ENCODE assay signal across 8 cellular contexts in the genomic region with DNA sequence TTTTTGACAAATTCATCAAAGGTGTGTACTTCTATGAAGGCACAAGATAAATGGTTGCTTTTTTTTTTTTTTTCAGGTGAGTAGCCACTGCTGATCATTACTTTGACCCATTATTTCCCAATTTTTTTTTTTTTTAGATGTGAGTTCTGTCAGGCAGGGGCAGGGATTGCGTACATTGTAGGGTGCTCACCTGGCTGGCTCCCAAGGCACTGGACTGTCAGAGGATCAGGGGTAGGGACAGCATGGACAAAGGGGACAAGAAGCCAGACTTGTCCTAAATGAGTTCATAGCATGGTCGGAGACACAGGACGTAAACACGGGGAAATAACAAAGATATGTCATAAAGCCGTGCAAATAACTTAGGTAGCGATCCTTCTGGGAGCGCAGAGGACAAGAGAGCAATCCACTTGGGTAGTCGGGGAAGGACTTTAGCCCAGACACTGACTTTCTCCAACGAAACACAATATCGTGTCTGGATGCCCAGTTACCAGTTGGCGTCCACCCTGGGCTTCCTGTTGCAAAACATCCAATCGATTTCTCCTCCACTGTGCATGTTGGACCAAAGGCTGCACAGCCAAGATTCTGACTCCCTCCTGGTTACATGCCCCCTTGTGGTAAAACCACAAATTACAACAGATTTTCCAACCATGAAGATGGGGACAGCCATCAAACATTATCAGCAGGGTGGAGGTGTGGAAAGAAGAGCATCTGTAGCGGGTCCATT. TPM values are rescaled to one million over a fixed set of nuclear protein-coding genes. Genes with fewer than 3 reads are reported as not detected.
A peak's percentile ranks its signal among the peaks of the same experiment; 100 is the strongest.
DNase-seq lines count a peak whose midpoint lies in the region; ATAC-seq and TF ChIP-seq lines count a peak whose summit lies in the region.

No MANE protein-coding gene starts in this region.

- no peaks in the 10 kb centered on the region for H3K36me3 Mint-ChIP-seq in activated T-cell treated with anti-CD3 and anti-CD28 coated beads, Interleukin-2, amount 50 U/mL, for 72 hours (ENCODE audit: insufficient read depth in 2 of 2)

- no peak for TF ChIP-seq POLR2A in sigmoid colon (IDR thresholded peaks at IDR 0.05)

- ATAC-seq in activated T-cell treated with anti-CD3 and anti-CD28 coated beads, Interleukin-2, amount 50 U/mL, for 72 hours (replicated peaks in 1 of 2), result peak in 1 of 2 donors; percentile 58
- ATAC-seq in GM21360 (IDR thresholded peaks at IDR 0.05; ENCODE audit: unreplicated experiment), result no peak

- DNase-seq in activated T-cell treated with anti-CD3 and anti-CD28 coated beads, Interleukin-2, amount 50 U/mL, for 72 hours, result peak; percentile 21 to 56
- DNase-seq in activated T-cell treated with anti-CD3 and anti-CD28 coated beads for 4 hours (no peak), NCI-H1092 treated with DMSO at 0.1 percent for 48 hours (lab: John Stamatoyannopoulos, UW) (peak; percentile 4), cardiac fibroblast (ENCODE audit: low read depth in 2 of 2) (peak in 1 of 2 donors; percentile 62), midbrain (lab: John Stamatoyannopoulos, UW) (peak; percentile 58), sigmoid colon (no peak), LoVo (ENCODE audit: low spot score) (no peak)

- H3K9me3 Mint-ChIP-seq in activated T-cell treated with anti-CD3 and anti-CD28 coated beads, Interleukin-2, amount 50 U/mL, for 72 hours, result peaks cover 0 to 2% of the 10 kb centered on the region in 2 donors

- TF ChIP-seq CTCF in cardiac fibroblast (IDR thresholded peaks at IDR 0.05; ENCODE audit: low read depth, low read length), result peak; percentile 51
- TF ChIP-seq CTCF in sigmoid colon (IDR thresholded peaks at IDR 0.05), result peak in 1 of 4 experiments; percentile 24

- H3K4me1 Mint-ChIP-seq in activated T-cell treated with anti-CD3 and anti-CD28 coated beads, Interleukin-2, amount 50 U/mL, for 72 hours (ENCODE audit: low read depth), result peaks cover 30% of the 10 kb centered on the region

- intact Hi-C loops in sigmoid colon (cut with DNase I), result no loop called here

- no peak for TF ChIP-seq EP300 in sigmoid colon (IDR thresholded peaks at IDR 0.05)

- peaks cover 0 to 47% (median 40%) of the 10 kb centered on the region in 4 donors for H3K4me1 ChIP-seq in sigmoid colon

- H3K27me3 ChIP-seq in sigmoid colon, result no peaks in the 10 kb centered on the region

- 91 to 92% methylated on average over 13 of the region's 13 CpGs for WGBS in sigmoid colon, 2 donors

- no peaks in the 10 kb centered on the region for H3K27me3 Mint-ChIP-seq in activated T-cell treated with anti-CD3 and anti-CD28 coated beads, Interleukin-2, amount 50 U/mL, for 72 hours (ENCODE audit: low read depth)

- no peak overlapping the region for H3K27ac Mint-ChIP-seq in activated T-cell treated with anti-CD3 and anti-CD28 coated beads, Interleukin-2, amount 50 U/mL, for 72 hours

- no peaks in the 10 kb centered on the region for H3K36me3 ChIP-seq in sigmoid colon

- H3K4me3 Mint-ChIP-seq in activated T-cell treated with anti-CD3 and anti-CD28 coated beads, Interleukin-2, amount 50 U/mL, for 72 hours, result no peak overlapping the region

- H3K4me3 ChIP-seq in cardiac fibroblast (replicated peaks in 1 of 2; ENCODE audit: low read depth in 2 of 2, low read length in 2 of 2) (no peak overlapping the region), sigmoid colon (no peak overlapping the region)

- H3K27ac ChIP-seq in sigmoid colon, result no peak overlapping the region

- no peaks in the 10 kb centered on the region for H3K9me3 ChIP-seq in sigmoid colon

RNA-seq across cellular contexts. Expression of gene KATNAL1, which starts 27.5 kb away (rescaled TPM):
- total RNA-seq in activated T-cell treated with anti-CD3 and anti-CD28 coated beads, Interleukin-2, amount 50 U/mL, for 72 hours, result 10 to 100 TPM; 17.9 to 25.5 TPM
- 10 to 100 TPM; 31.9 to 51.2 (median 45.5) TPM for total RNA-seq in sigmoid colon
- 1 to 10 TPM in 2 of 3 donors, under 1 TPM in 1; 0.92 to 2.8 (median 1.8) TPM for polyA plus RNA-seq in sigmoid colon

Comparison
In these comparisons a context has a peak if more than half of its experiments do, and no peak if none do; other contexts are left out.
1. DNase-seq: peak in activated T-cell treated with anti-CD3 and anti-CD28 coated beads, Interleukin-2, amount 50 U/mL, for 72 hours (2 of 2), NCI-H1092 treated with DMSO at 0.1 percent for 48 hours (single experiment) and midbrain (single experiment); none in activated T-cell treated with anti-CD3 and anti-CD28 coated beads for 4 hours (single experiment), sigmoid colon (single experiment) and LoVo (single experiment).